Comparison of ENCODE assay signal across 22 cellular contexts in the genomic region with DNA sequence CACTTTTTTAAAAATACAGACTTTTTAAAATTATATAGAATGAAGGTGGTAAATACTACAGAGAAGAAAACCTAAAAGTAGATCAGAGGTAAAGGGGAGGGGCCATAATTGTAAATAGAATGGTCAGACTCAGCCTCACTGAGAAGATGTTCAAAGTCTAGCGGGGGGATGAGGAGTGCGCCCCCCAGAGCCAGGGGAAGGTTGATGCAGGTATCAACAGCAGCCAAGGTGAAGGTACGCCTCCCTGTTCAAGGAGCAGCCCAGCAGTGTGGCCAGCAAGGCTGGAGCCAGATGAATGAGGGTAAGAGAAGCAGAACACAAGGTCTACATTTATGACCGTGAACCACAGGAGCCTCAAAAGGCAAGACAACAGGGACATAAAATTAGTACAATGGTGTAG.
"Had no signal": no experiment of that assay in that cellular context is flagged by ENCODE, and none has a peak within 500 bp of the region (broad histone marks: within the 10 kb centered on the region; RNA-seq: fewer than 3 reads in every experiment).

No MANE protein-coding gene starts in this region.

- H3K27me3 Mint-ChIP-seq: effector memory CD8-positive, alpha-beta T cell had no signal

- FAIRE-seq: astrocyte had no signal

- H3K4me1 Mint-ChIP-seq: stimulated activated memory B cell treated with anti-CD40 and anti-IgM and Interleukin-4, amounts not matched to agents 10 μg/mL and 1 μg/mL and 100 μg/mL, for 72 hours had no signal

- H3K27me3 ChIP-seq: esophagus squamous epithelium, gastroesophageal sphincter, sigmoid colon, transverse colon, vagina had no signal

- H3K27ac Mint-ChIP-seq: activated naive CD8-positive, alpha-beta T cell; effector memory CD8-positive, alpha-beta T cell; natural killer cell treated with Interleukin-12 subunit alpha and Interleukin-12 subunit beta and Interleukin-15 and Interleukin-18, amount 100 ng/mL, for 72 hours; stimulated activated memory B cell treated with anti-CD40 and anti-IgM and Interleukin-4, amounts not matched to agents 10 μg/mL and 1 μg/mL and 100 μg/mL, for 72 hours; T-helper 2 cell treated with Interferon-gamma antibody and Interleukin-4, amounts not matched to agents 5 μg/mL and 100 μg/mL, for 36 hours had no signal

- H3K36me3 Mint-ChIP-seq: activated naive CD8-positive, alpha-beta T cell; natural killer cell treated with Interleukin-12 subunit alpha and Interleukin-12 subunit beta and Interleukin-15 and Interleukin-18, amount 100 ng/mL, for 72 hours; stimulated activated memory B cell treated with anti-CD40 and anti-IgM and Interleukin-4, amounts not matched to agents 10 μg/mL and 1 μg/mL and 100 μg/mL, for 72 hours had no signal

- H3K4me2 ChIP-seq: smooth muscle cell had no signal

- H3K4me1 ChIP-seq: esophagus squamous epithelium, gastroesophageal sphincter, heart left ventricle, sigmoid colon, transverse colon, vagina had no signal

- ATAC-seq: effector memory CD8-positive, alpha-beta T cell; gastroesophageal sphincter; heart left ventricle; left cardiac atrium; natural killer cell treated with Interleukin-12 subunit alpha and Interleukin-12 subunit beta and Interleukin-15 and Interleukin-18, amount 100 ng/mL, for 72 hours; stimulated activated memory B cell treated with anti-CD40 and anti-IgM and Interleukin-4, amounts not matched to agents 10 μg/mL and 1 μg/mL and 100 μg/mL, for 72 hours had no signal

- H3K36me3 ChIP-seq: esophagus squamous epithelium, gastroesophageal sphincter, heart left ventricle, sigmoid colon, transverse colon, vagina had no signal

- H3K27ac ChIP-seq: esophagus squamous epithelium, gastroesophageal sphincter, heart left ventricle, sigmoid colon, transverse colon, vagina, VCaP had no signal

- H3K4me3 ChIP-seq: esophagus squamous epithelium, gastroesophageal sphincter, heart left ventricle, sigmoid colon, smooth muscle cell, transverse colon, vagina had no signal

- DNase-seq: activated CD4-positive, CD25-positive, alpha-beta regulatory T cell treated with anti-CD3 and anti-CD28 coated beads, Interleukin-2, amount 50 U/mL, for 72 hours; activated naive CD4-positive, alpha-beta T cell; activated T-cell treated with anti-CD3 and anti-CD28 coated beads, Interleukin-2, amount 50 U/mL, for 1 hour; central memory CD4-positive, alpha-beta T cell; dermis blood vessel endothelial cell; effector memory CD8-positive, alpha-beta T cell; esophagus squamous epithelium; heart left ventricle; left cardiac atrium; nucleus accumbens; sigmoid colon; stimulated activated CD4-positive, alpha-beta T cell treated with anti-CD3 and anti-CD28 coated beads, Interleukin-15, amount 100 ng/mL, for 24 hours; transverse colon had no signal

- H3K9me3 ChIP-seq: esophagus squamous epithelium, gastroesophageal sphincter, heart left ventricle, sigmoid colon, transverse colon, vagina had no signal

- H3K4me3 Mint-ChIP-seq: activated naive CD8-positive, alpha-beta T cell; effector memory CD8-positive, alpha-beta T cell; natural killer cell treated with Interleukin-12 subunit alpha and Interleukin-12 subunit beta and Interleukin-15 and Interleukin-18, amount 100 ng/mL, for 72 hours; stimulated activated memory B cell treated with anti-CD40 and anti-IgM and Interleukin-4, amounts not matched to agents 10 μg/mL and 1 μg/mL and 100 μg/mL, for 72 hours; T-helper 2 cell treated with Interferon-gamma antibody and Interleukin-4, amounts not matched to agents 5 μg/mL and 100 μg/mL, for 36 hours had no signal
